ENCODE assay signal across 10 cellular contexts in the genomic region with DNA sequence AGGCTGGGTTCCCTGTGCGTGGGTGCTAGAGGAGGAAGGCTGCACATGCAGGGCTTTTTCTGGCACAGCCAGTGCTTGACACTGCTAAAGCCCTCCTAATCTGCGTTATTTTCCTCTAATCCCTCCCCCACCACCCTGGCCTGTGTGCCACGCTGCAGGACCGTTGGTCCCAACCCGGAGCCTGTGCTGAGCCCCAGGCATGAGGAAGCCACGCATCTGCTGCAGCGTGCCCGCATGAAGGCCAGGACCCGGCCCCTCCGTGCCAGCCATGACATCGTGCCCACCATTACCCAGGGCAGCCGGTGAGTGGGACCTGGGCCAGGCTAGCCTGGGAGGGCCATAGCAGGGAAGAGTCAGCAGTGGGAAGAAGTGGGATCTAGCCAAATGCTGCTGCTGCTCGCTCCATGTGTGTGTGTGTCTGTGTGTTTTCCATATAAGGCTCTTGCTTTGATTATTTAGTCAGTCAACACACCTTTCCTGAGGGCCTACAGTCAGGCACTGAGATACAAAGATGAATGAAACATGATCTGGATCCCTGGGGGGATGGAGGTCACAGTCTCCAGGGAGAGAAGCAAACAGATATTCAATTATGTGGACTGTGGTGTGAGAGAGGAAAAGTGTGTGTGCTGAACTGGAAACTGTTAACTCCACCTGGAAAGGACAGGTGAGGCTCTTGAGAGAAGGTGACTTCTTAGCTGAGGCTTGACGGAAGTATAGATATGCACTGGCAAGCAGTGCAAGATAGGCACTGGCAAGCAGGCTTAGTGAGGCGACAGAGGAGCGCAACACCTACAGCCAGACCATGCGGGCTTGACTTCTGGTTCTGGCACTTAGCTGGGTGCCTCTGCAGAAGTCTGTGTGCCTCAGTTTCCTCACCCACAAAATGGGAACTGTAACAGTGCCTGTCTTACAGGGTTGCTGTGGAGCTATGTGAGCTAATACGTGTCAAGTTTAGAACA. TPM values are rescaled to one million over a fixed set of nuclear protein-coding genes. Genes with fewer than 3 reads are reported as not detected.
DNase-seq lines count a peak whose midpoint lies in the region; ATAC-seq and TF ChIP-seq lines count a peak whose summit lies in the region.
"Had no signal": no experiment of that assay in that cellular context is flagged by ENCODE, and none has a peak within 500 bp of the region (broad histone marks: within the 10 kb centered on the region; RNA-seq: fewer than 3 reads in every experiment).

No MANE protein-coding gene starts in this region.

- H3K36me3 ChIP-seq in KOPT-K1 (ENCODE audit: insufficient read depth, low read length), result no peaks in the 10 kb centered on the region
- H3K36me3 ChIP-seq in endodermal cell (ENCODE audit: control insufficient read depth, insufficient read depth, low read length), result no peaks in the 10 kb centered on the region
- H3K36me3 ChIP-seq in naive thymus-derived CD4-positive, alpha-beta T cell (ENCODE audit: control insufficient read depth in 2 of 3, insufficient read depth in 3 of 3, low read length in 3 of 3), result no peaks in the 10 kb centered on the region

- H3K27ac Mint-ChIP-seq in endodermal cell, result peak overlapping the region; percentile 16
- peak overlapping the region in 1 of 9 donors; percentile 13 for H3K27ac Mint-ChIP-seq in naive thymus-derived CD4-positive, alpha-beta T cell

- intact Hi-C loops in naive thymus-derived CD4-positive, alpha-beta T cell (cut with micrococcal nuclease), result no loop called here

- peak overlapping the region; percentile 82 for H3K27ac ChIP-seq in KOPT-K1 (ENCODE audit: low read depth, low read length, poor library complexity, severe bottlenecking)
- H3K27ac ChIP-seq in endodermal cell (ENCODE audit: low read depth, low read length), result peak overlapping the region; percentile 92
- H3K27ac ChIP-seq in substantia nigra (ENCODE audit: low read depth, low read length, poor library complexity, severe bottlenecking), result peak overlapping the region; percentile 92
- no peak overlapping the region for H3K27ac ChIP-seq in naive thymus-derived CD4-positive, alpha-beta T cell (ENCODE audit: low read depth, low read length)
- H3K27ac ChIP-seq: VCaP had no signal

- WGBS in endodermal cell (ENCODE audit: insufficient coverage in 1 of 2, insufficient read length in 1 of 2), 2 experiments, result 89 to 94% methylated on average over 14 to 18 of the region's 18 CpGs

- ATAC-seq in naive thymus-derived CD4-positive, alpha-beta T cell, result no peak
- no peak for ATAC-seq in GM18868 (IDR thresholded peaks at IDR 0.05; ENCODE audit: unreplicated experiment)

- H3K9me3 ChIP-seq in KOPT-K1 (ENCODE audit: insufficient read depth, low read length, poor library complexity, severe bottlenecking) (no peaks in the 10 kb centered on the region), endodermal cell (ENCODE audit: control insufficient read depth, low read length) (no peaks in the 10 kb centered on the region)
- H3K9me3 ChIP-seq in naive thymus-derived CD4-positive, alpha-beta T cell (ENCODE audit: control insufficient read depth in 2 of 3, low read length in 3 of 3), result no peaks in the 10 kb centered on the region

- TF ChIP-seq CTCF in endodermal cell (conservative IDR thresholded peaks at IDR 0.05) (no peak), GM20000 (IDR thresholded peaks at IDR 0.05; ENCODE audit: extremely low read depth, missing control alignments) (no peak)

- CTCF ChIA-PET in naive thymus-derived CD4-positive, alpha-beta T cell (lab: Charles Lee), result no interaction called here

- H3K9ac ChIP-seq in endodermal cell (ENCODE audit: extremely low read depth, low read length, poor library complexity, severe bottlenecking), result no peak overlapping the region

- peak; percentile 70 for DNase-seq in NCI-H2196 treated with DMSO at 0.1 percent for 48 hours (lab: John Stamatoyannopoulos, UW; ENCODE audit: unreplicated experiment)
- DNase-seq in endodermal cell, result no peak
- DNase-seq in substantia nigra (lab: John Stamatoyannopoulos, UW), result peak in 3 of 49 donors; percentile 28 to 71 (median 29)
- DNase-seq in GM20000 (ENCODE audit: low spot score), result no peak
- no peak for DNase-seq in naive thymus-derived CD4-positive, alpha-beta T cell
- DNase-seq: MM.1S, RPMI8226 had no signal

- no peak overlapping the region for H3K4me3 Mint-ChIP-seq in endodermal cell
- no peak overlapping the region for H3K4me3 Mint-ChIP-seq in naive thymus-derived CD4-positive, alpha-beta T cell

- H3K4me1 ChIP-seq in endodermal cell (ENCODE audit: control insufficient read depth, insufficient read depth, low read length), result peaks cover 43% of the 10 kb centered on the region
- H3K4me1 ChIP-seq in naive thymus-derived CD4-positive, alpha-beta T cell (ENCODE audit: control insufficient read depth in 2 of 2, insufficient read depth in 2 of 2, low read length in 2 of 2), result no peaks in the 10 kb centered on the region

- H3K36me3 Mint-ChIP-seq in endodermal cell (ENCODE audit: low read depth), result no peaks in the 10 kb centered on the region
- H3K36me3 Mint-ChIP-seq in naive thymus-derived CD4-positive, alpha-beta T cell, result no peaks in the 10 kb centered on the region

- H3K9me3 Mint-ChIP-seq in endodermal cell, result no peaks in the 10 kb centered on the region
- no peaks in the 10 kb centered on the region for H3K9me3 Mint-ChIP-seq in naive thymus-derived CD4-positive, alpha-beta T cell

- no peak overlapping the region for H3K4me3 ChIP-seq in endodermal cell (ENCODE audit: low read length)
- no peak overlapping the region for H3K4me3 ChIP-seq in naive thymus-derived CD4-positive, alpha-beta T cell (ENCODE audit: low read length)

- POLR2A ChIA-PET in naive thymus-derived CD4-positive, alpha-beta T cell (lab: Charles Lee), result no interaction called here

- peaks cover 53% of the 10 kb centered on the region for H3K4me1 Mint-ChIP-seq in endodermal cell
- H3K4me1 Mint-ChIP-seq in naive thymus-derived CD4-positive, alpha-beta T cell, result peaks cover 0 to 10% (median 0%) of the 10 kb centered on the region in 7 donors

- H3K27me3 Mint-ChIP-seq in endodermal cell (ENCODE audit: insufficient read depth), result no peaks in the 10 kb centered on the region
- peaks cover 0 to 5% (median 0%) of the 10 kb centered on the region in 5 donors for H3K27me3 Mint-ChIP-seq in naive thymus-derived CD4-positive, alpha-beta T cell

- no peaks in the 10 kb centered on the region for H3K27me3 ChIP-seq in endodermal cell (ENCODE audit: control insufficient read depth, insufficient read depth, low read length, poor library complexity, severe bottlenecking)
- H3K27me3 ChIP-seq in naive thymus-derived CD4-positive, alpha-beta T cell (ENCODE audit: control insufficient read depth in 2 of 2, insufficient read depth in 2 of 2, low read length in 2 of 2), result no peaks in the 10 kb centered on the region

RNA-seq across cellular contexts. Expression of a gene that starts 15.9 kb away (rescaled TPM):
- total RNA-seq in endodermal cell, result 1 to 10 TPM; 3.3 to 5.8 TPM
- polyA plus RNA-seq in endodermal cell (2013, experiment 1 of 2), result 1.2 TPM
- 1.3 TPM for polyA plus RNA-seq in endodermal cell (2013, experiment 2 of 2)
- under 1 TPM in 4 of 5 experiments, not detected in 1; 0.13 to 0.31 (median 0.20) TPM for total RNA-seq in naive thymus-derived CD4-positive, alpha-beta T cell
- polyA plus RNA-seq in naive thymus-derived CD4-positive, alpha-beta T cell, result under 1 TPM; 0.03 to 0.12 TPM
